In genomic region chr17:71176315-71176714, GRCh38 we compare ENCODE assay signal across 29 cellular contexts.
"Had no signal": no experiment of that assay in that cellular context is flagged by ENCODE, and none has a peak within 500 bp of the region (broad histone marks: within the 10 kb centered on the region; RNA-seq: fewer than 3 reads in every experiment).

No MANE protein-coding gene starts in this region.

- H3K9me3 ChIP-seq: ascending aorta, ovary, thoracic aorta, uterus had no signal

- H3K4me3 ChIP-seq: ascending aorta, ovary, thoracic aorta, uterus had no signal

- DNase-seq: activated CD4-positive, alpha-beta memory T cell treated with anti-CD3 and anti-CD28 coated beads, Interleukin-2, amount 10 ng/mL, durations not matched to agents 7 days and 5 days; activated CD4-positive, alpha-beta T cell treated with anti-CD3 and anti-CD28 coated beads, Interleukin-2, amount 10 ng/mL, durations not matched to agents 7 days and 5 days; activated CD4-positive, CD25-positive, alpha-beta regulatory T cell treated with anti-CD3 and anti-CD28 coated beads, Interleukin-2, amount 50 U/mL, for 72 hours; activated CD8-positive, alpha-beta memory T cell treated with anti-CD3 and anti-CD28 coated beads, Interleukin-2, amount 50 U/mL, for 48 hours; activated gamma-delta T cell; activated naive CD4-positive, alpha-beta T cell treated with anti-CD3 and anti-CD28 coated beads, Interleukin-2, amount 10 ng/mL, durations not matched to agents 7 days and 5 days; activated naive CD8-positive, alpha-beta T cell treated with anti-CD3 and anti-CD28 coated beads, Interleukin-2, amount 10 ng/mL, durations not matched to agents 7 days and 5 days; activated T-cell treated with anti-CD3 and anti-CD28 coated beads, Interleukin-2, amount 50 U/mL, for 24 hours; caudate nucleus; cortex of kidney; effector memory CD8-positive, alpha-beta T cell; erythroblast; foreskin fibroblast; head of caudate nucleus; hippocampal formation; left cardiac atrium; mammary epithelial cell; midbrain; naive thymus-derived CD4-positive, alpha-beta T cell; ovary; stimulated activated CD4-positive, alpha-beta T cell treated with anti-CD3 and anti-CD28 coated beads, Interleukin-15, amount 100 ng/mL, for 24 hours; stimulated activated CD4-positive, alpha-beta T cell treated with anti-CD3 and anti-CD28 coated beads, Interleukin-2, amount 100 ng/mL, for 24 hours; stimulated activated naive B cell treated with anti-CD40 and anti-IgM and Interleukin-4, amounts not matched to agents 10 μg/mL and 1 μg/mL and 100 μg/mL, for 72 hours; T-helper 17 cell; T1000; trophoblast cell; uterus had no signal

- H3K27me3 ChIP-seq: ascending aorta, ovary, uterus had no signal

- H3K4me1 ChIP-seq: ascending aorta, uterus had no signal

- H3K27ac ChIP-seq: ascending aorta, ovary, thoracic aorta, uterus had no signal

- ATAC-seq: effector memory CD8-positive, alpha-beta T cell; left cardiac atrium; naive thymus-derived CD4-positive, alpha-beta T cell; stimulated activated naive B cell treated with anti-CD40 and anti-IgM and Interleukin-4, amounts not matched to agents 10 μg/mL and 1 μg/mL and 100 μg/mL, for 72 hours; T-helper 17 cell had no signal

- H3K36me3 ChIP-seq: ascending aorta, ovary, thoracic aorta, uterus had no signal
